In genomic region chr15:64096486-64097431, GRCh38 we compare ENCODE assay signal across 8 cellular contexts. TPM values are rescaled to one million over a fixed set of nuclear protein-coding genes. Genes with fewer than 3 reads are reported as not detected.
A peak's percentile ranks its signal among the peaks of the same experiment; 100 is the strongest.
DNase-seq lines count a peak whose midpoint lies in the region; ATAC-seq and TF ChIP-seq lines count a peak whose summit lies in the region.

No MANE protein-coding gene starts in this region.

- in situ Hi-C loops in GM23248 (cut with MboI) = no loop called here

- DNase-seq in AML-193 (lab: John Stamatoyannopoulos, UW) (peak; percentile 7 to 11), GM23248 (peak; percentile 71), fibroblast of pulmonary artery (ENCODE audit: low read depth) (peak; percentile 64), retina (peak; percentile 3)
- DNase-seq in T-helper 2 cell treated with Interferon-gamma antibody and Interleukin-4, amounts not matched to agents 5 μg/mL and 100 μg/mL, for 36 hours (ENCODE audit: low spot score) = no peak

- H3K4me1 Mint-ChIP-seq in T-helper 2 cell treated with Interferon-gamma antibody and Interleukin-4, amounts not matched to agents 5 μg/mL and 100 μg/mL, for 36 hours (ENCODE audit: low read depth) = peaks cover 49% of the 10 kb centered on the region

- peak overlapping the region; percentile 99 for H3K4me3 Mint-ChIP-seq in T-helper 2 cell treated with Interferon-gamma antibody and Interleukin-4, amounts not matched to agents 5 μg/mL and 100 μg/mL, for 36 hours

- H3K9ac ChIP-seq in GM23248 = peak overlapping the region; percentile 86

- H3K9me3 ChIP-seq in GM23248 (ENCODE audit: low read depth) = no peaks in the 10 kb centered on the region

- ATAC-seq in HG03439 (IDR thresholded peaks at IDR 0.05; ENCODE audit: unreplicated experiment) = no peak
- no peak for ATAC-seq in GM21717 (IDR thresholded peaks at IDR 0.05; ENCODE audit: unreplicated experiment)
- no peak for ATAC-seq in HG02885 (IDR thresholded peaks at IDR 0.05; ENCODE audit: poor library complexity, unreplicated experiment)

- H3K27ac ChIP-seq in GM23248 = peak overlapping the region; percentile 69

- H2AFZ ChIP-seq in GM23248 = peak overlapping the region; percentile 85

- H3K9me3 Mint-ChIP-seq in T-helper 2 cell treated with Interferon-gamma antibody and Interleukin-4, amounts not matched to agents 5 μg/mL and 100 μg/mL, for 36 hours = no peaks in the 10 kb centered on the region

- H3K4me3 ChIP-seq in GM23248 (peak overlapping the region; percentile 88), fibroblast of pulmonary artery (replicated peaks; ENCODE audit: low read depth, low read length) (peak overlapping the region; percentile 93)

- peaks cover 46% of the 10 kb centered on the region for H3K4me1 ChIP-seq in GM23248 (ENCODE audit: insufficient read depth)

- H3K36me3 ChIP-seq in GM23248 (ENCODE audit: low read depth) = no peaks in the 10 kb centered on the region

- 2 to 3% methylated on average over 24 of the region's 24 CpGs for WGBS in GM23248 (ENCODE audit: low coverage in 1 of 2, low lambda C conversion rate in 2 of 2, missing lambda C conversion rate in 2 of 2), 2 experiments

- peaks cover 84% of the 10 kb centered on the region for H3K79me2 ChIP-seq in GM23248 (ENCODE audit: insufficient read depth)

- H3K27me3 ChIP-seq in GM23248 (replicated peaks; ENCODE audit: insufficient read depth) = no peaks in the 10 kb centered on the region

- no peaks in the 10 kb centered on the region for H3K9me2 ChIP-seq in GM23248 (ENCODE audit: insufficient read depth)

- TF ChIP-seq CTCF in fibroblast of pulmonary artery (IDR thresholded peaks at IDR 0.05; ENCODE audit: low read length, missing control alignments) = peak; percentile 31

- no peaks in the 10 kb centered on the region for H3K27me3 Mint-ChIP-seq in T-helper 2 cell treated with Interferon-gamma antibody and Interleukin-4, amounts not matched to agents 5 μg/mL and 100 μg/mL, for 36 hours (ENCODE audit: low read depth)

- H3K27ac Mint-ChIP-seq in T-helper 2 cell treated with Interferon-gamma antibody and Interleukin-4, amounts not matched to agents 5 μg/mL and 100 μg/mL, for 36 hours = peak overlapping the region; percentile 96

- H3K4me2 ChIP-seq in GM23248 (ENCODE audit: unreplicated experiment) = peak overlapping the region; percentile 94

- peaks cover 22% of the 10 kb centered on the region for H3F3A ChIP-seq in GM23248 (ENCODE audit: insufficient read depth)

- peaks cover 17% of the 10 kb centered on the region for H3K36me3 Mint-ChIP-seq in T-helper 2 cell treated with Interferon-gamma antibody and Interleukin-4, amounts not matched to agents 5 μg/mL and 100 μg/mL, for 36 hours (ENCODE audit: low read depth)

- H4K20me1 ChIP-seq in GM23248 (ENCODE audit: insufficient read depth) = peaks cover 10% of the 10 kb centered on the region; the same call in 1 of the 2 replicates

RNA-seq across cellular contexts. Expression of gene SNX1, which starts 1.0 kb away (rescaled TPM):
- 34.9 and 40.5 TPM in 2 replicates for total RNA-seq in GM23248 (2014; rRNA removed; shearing (Covaris generic))
- 102 and 103 TPM in 2 replicates for polyA plus RNA-seq in GM23248 (2016; fragmentation: Nextera tagmentation; extraction: Ambion mirVana)

RNA-seq across cellular contexts. Expression of gene CIAO2A, which starts 3.1 kb away (rescaled TPM):
- 40.5 and 53.9 TPM in 2 replicates for total RNA-seq in GM23248 (2014; rRNA removed; shearing (Covaris generic))
- 93.2 and 93.8 TPM in 2 replicates for polyA plus RNA-seq in GM23248 (2016; fragmentation: Nextera tagmentation; extraction: Ambion mirVana)

RNA-seq across cellular contexts. Expression of gene DAPK2, which starts 50.5 kb away (rescaled TPM):
- 2.1 and 7.5 TPM in 2 replicates for total RNA-seq in GM23248 (2014; rRNA removed; shearing (Covaris generic))
- 5.2 and 5.8 TPM in 2 replicates for polyA plus RNA-seq in GM23248 (2016; fragmentation: Nextera tagmentation; extraction: Ambion mirVana)

RNA-seq across cellular contexts. Expression of gene SNX22, which starts 54.8 kb away (rescaled TPM):
- not detected in 2 replicates for total RNA-seq in GM23248 (2014; rRNA removed; shearing (Covaris generic))
- 0.66 and 0.94 TPM in 2 replicates for polyA plus RNA-seq in GM23248 (2016; fragmentation: Nextera tagmentation; extraction: Ambion mirVana)
